25 cellular contexts compared by ENCODE assay signal in genomic region chr20:3592931-3593330, GRCh38.
"Had no signal": no experiment of that assay in that cellular context is flagged by ENCODE, and none has a peak within 500 bp of the region (broad histone marks: within the 10 kb centered on the region; RNA-seq: fewer than 3 reads in every experiment).

No MANE protein-coding gene starts in this region.

- H3K9me3 Mint-ChIP-seq: IgD-negative memory B cell had no signal

- H3K4me3 ChIP-seq: K562, SJSA1, SK-N-MC had no signal

- H3K4me3 Mint-ChIP-seq: IgD-negative memory B cell had no signal

- H3K27ac ChIP-seq: HL-60, KMS-11, SJSA1, SK-N-MC had no signal

- H3K9me3 ChIP-seq: SJSA1 had no signal

- H3K4me2 ChIP-seq: KMS-11 had no signal

- H3K4me1 ChIP-seq: SJSA1 had no signal

- H3K27me3 Mint-ChIP-seq: IgD-negative memory B cell had no signal

- H3K9ac ChIP-seq: KMS-11 had no signal

- H3K27me3 ChIP-seq: SJSA1 had no signal

- DNase-seq: Kasumi-1, MV-4-11, NCI-H1048, NCI-H1105 treated with DMSO at 0.1 percent for 48 hours, NCI-H1417 treated with DMSO at 0.1 percent for 48 hours, NCI-H146, NCI-H187, NCI-H2029, NCI-H2081 treated with DMSO at 0.1 percent for 48 hours, NCI-H2171, NCI-H226, NCI-H446, NCI-H510A, NCI-H524 treated with DMSO at 0.1 percent for 48 hours, NCI-H69, NCI-H774, Right ventricle myocardium superior, RPMI8226, SIG-M5 had no signal

- H3K4me1 Mint-ChIP-seq: IgD-negative memory B cell had no signal
